Comparison of ENCODE assay signal across 1 cellular context in genomic region chr6:8064638-8065518, GRCh38.
TF ChIP-seq lines count a peak whose summit lies in the region.

No MANE protein-coding gene starts in this region.

TF ChIP-seq in IMR-90, 13 proteins besides CTCF, POLR2A, EP300 and RAD21 (continued from another document):
- TF ChIP-seq ELK1 (IDR thresholded peaks at IDR 0.05; ENCODE audit: borderline replicate concordance, low read depth, low read length) (no peak), FOS (IDR thresholded peaks at IDR 0.05; ENCODE audit: low read depth, low read length) (no peak), CHD1 (IDR thresholded peaks at IDR 0.05; ENCODE audit: low read depth, low read length) (no peak), SMC3 (IDR thresholded peaks at IDR 0.05; ENCODE audit: low read depth, low read length) (no peak), RCOR1 (IDR thresholded peaks at IDR 0.05; ENCODE audit: insufficient replicate concordance, low read length) (no peak), MAFK (IDR thresholded peaks at IDR 0.05; ENCODE audit: low read depth, low read length) (no peak)
